Comparison of ENCODE assay signal across 14 cellular contexts in genomic region chr4:133996431-133997121, GRCh38.
DNase-seq lines count a peak whose midpoint lies in the region; ATAC-seq and TF ChIP-seq lines count a peak whose summit lies in the region.
"Had no signal": no experiment of that assay in that cellular context is flagged by ENCODE, and none has a peak within 500 bp of the region (broad histone marks: within the 10 kb centered on the region; RNA-seq: fewer than 3 reads in every experiment).

No MANE protein-coding gene starts in this region.

- peak overlapping the region; percentile 41 for H3K4me2 ChIP-seq in hepatocyte

- H3K9me3 ChIP-seq in hepatocyte (ENCODE audit: low read depth) (no peaks in the 10 kb centered on the region), A673 (ENCODE audit: low read depth, low read length, poor library complexity, severe bottlenecking) (no peaks in the 10 kb centered on the region)
- H3K9me3 ChIP-seq: Peyer's patch had no signal

- TF ChIP-seq CTCF in WTC11 (IDR thresholded peaks at IDR 0.05) (no peak), hepatocyte (IDR thresholded peaks at IDR 0.05; ENCODE audit: poor library complexity) (no peak), A673 (conservative IDR thresholded peaks at IDR 0.05; ENCODE audit: low read depth, low read length) (no peak)

- H3K36me3 Mint-ChIP-seq in WTC11: peaks cover 26% of the 10 kb centered on the region

- H3K4me1 Mint-ChIP-seq in WTC11: peaks cover 12% of the 10 kb centered on the region

- no peaks in the 10 kb centered on the region for H4K20me1 ChIP-seq in hepatocyte (ENCODE audit: insufficient read depth, poor library complexity, severe bottlenecking)

- H3K4me1 ChIP-seq in hepatocyte (ENCODE audit: insufficient read depth): no peaks in the 10 kb centered on the region
- H3K4me1 ChIP-seq in A673 (ENCODE audit: insufficient read depth, low read length, poor library complexity, severe bottlenecking): no peaks in the 10 kb centered on the region
- H3K4me1 ChIP-seq: Peyer's patch had no signal

- no peaks in the 10 kb centered on the region for H3K79me2 ChIP-seq in hepatocyte

- peaks cover 44% of the 10 kb centered on the region for H3K27me3 Mint-ChIP-seq in WTC11 (ENCODE audit: low read depth)

- H3K4me3 ChIP-seq in hepatocyte: no peak overlapping the region
- H3K4me3 ChIP-seq in A673 (ENCODE audit: low read depth, low read length, poor library complexity, severe bottlenecking): no peak overlapping the region
- H3K4me3 ChIP-seq: Peyer's patch had no signal

- H3K9me3 Mint-ChIP-seq in WTC11: peaks cover 53% of the 10 kb centered on the region

- POLR2A ChIA-PET in WTC11 (lab: Charles Lee) (no interaction called here), A673 (lab: Charles Lee; ENCODE audit: low non-redundant PET) (no interaction called here)

- CTCF ChIA-PET in WTC11 (lab: Charles Lee): no interaction called here
- CTCF ChIA-PET in A673 (lab: Charles Lee): no interaction called here

- no peak overlapping the region for H3K27ac ChIP-seq in hepatocyte
- no peak overlapping the region for H3K27ac ChIP-seq in A673 (ENCODE audit: low read depth, low read length, poor library complexity, severe bottlenecking)
- H3K27ac ChIP-seq: Peyer's patch had no signal

- DNase-seq in HT-29 (ENCODE audit: low spot score): peak; percentile 42
- DNase-seq in WTC11 (ENCODE audit: low spot score): no peak
- DNase-seq in hepatocyte (ENCODE audit: low spot score): peak; percentile 6
- no peak for DNase-seq in activated CD4-positive, CD25-positive, alpha-beta regulatory T cell (lab: John Stamatoyannopoulos, UW)
- DNase-seq in A673 (ENCODE audit: low spot score): no peak
- no peak for DNase-seq in COLO829 (ENCODE audit: low spot score)
- DNase-seq: COR-L47, NCI-H1048, NCI-H1436 treated with DMSO at 0.1 percent for 48 hours, NCI-H2029, NCI-H446, NCI-H526 treated with DMSO at 0.1 percent for 48 hours, Peyer's patch had no signal

- H3K4me3 Mint-ChIP-seq in WTC11: no peak overlapping the region

- H3K36me3 ChIP-seq in hepatocyte (replicated peaks; ENCODE audit: insufficient read depth, low read depth) (no peaks in the 10 kb centered on the region), A673 (ENCODE audit: insufficient read depth, low read length, poor library complexity, severe bottlenecking) (no peaks in the 10 kb centered on the region)
- H3K36me3 ChIP-seq: Peyer's patch had no signal

- no peak overlapping the region for H2AFZ ChIP-seq in hepatocyte

- no peak overlapping the region for H3K27ac Mint-ChIP-seq in WTC11

- ATAC-seq in WTC11 (peak; percentile 88), HG02938 (IDR thresholded peaks at IDR 0.05; ENCODE audit: unreplicated experiment) (no peak)

- H3K27me3 ChIP-seq in hepatocyte: no peaks in the 10 kb centered on the region
- H3K27me3 ChIP-seq in A673 (replicated peaks; ENCODE audit: insufficient read depth, low read depth, low read length, poor library complexity): no peaks in the 10 kb centered on the region
- H3K27me3 ChIP-seq: Peyer's patch had no signal

- intact Hi-C loops in A673 (cut with micrococcal nuclease; ENCODE audit: unreplicated experiment): no loop called here

- 55% methylated on average over 7 of the region's 7 CpGs for WGBS in hepatocyte (ENCODE audit: low lambda C conversion rate, missing lambda C conversion rate)

- no TSS peak for BruUV-seq in A673 (replicated peaks; lab: Mats Ljungman, UMichigan)

- no peaks in the 10 kb centered on the region for H3K9me2 ChIP-seq in hepatocyte (replicated peaks; ENCODE audit: insufficient read depth)

TF ChIP-seq in WTC11, 78 proteins besides CTCF, POLR2A, EP300 and RAD21:
- TF ChIP-seq SOX15 (CRISPR knock-in tag; IDR thresholded peaks at IDR 0.05): no peak
- TF ChIP-seq TEAD1 (CRISPR knock-in tag; IDR thresholded peaks at IDR 0.05): 0 out of 2 replicates have a peak, but pooled peaks have one; percentile 17

Comparison
In these comparisons a context has a peak if more than half of its experiments do, and no peak if none do; other contexts are left out.
1. DNase-seq: peak in HT-29 (single experiment) and hepatocyte (single experiment); none in WTC11 (single experiment), activated CD4-positive, CD25-positive, alpha-beta regulatory T cell (0 of 4), A673 (single experiment) and COLO829 (single experiment).